In the genomic region with DNA sequence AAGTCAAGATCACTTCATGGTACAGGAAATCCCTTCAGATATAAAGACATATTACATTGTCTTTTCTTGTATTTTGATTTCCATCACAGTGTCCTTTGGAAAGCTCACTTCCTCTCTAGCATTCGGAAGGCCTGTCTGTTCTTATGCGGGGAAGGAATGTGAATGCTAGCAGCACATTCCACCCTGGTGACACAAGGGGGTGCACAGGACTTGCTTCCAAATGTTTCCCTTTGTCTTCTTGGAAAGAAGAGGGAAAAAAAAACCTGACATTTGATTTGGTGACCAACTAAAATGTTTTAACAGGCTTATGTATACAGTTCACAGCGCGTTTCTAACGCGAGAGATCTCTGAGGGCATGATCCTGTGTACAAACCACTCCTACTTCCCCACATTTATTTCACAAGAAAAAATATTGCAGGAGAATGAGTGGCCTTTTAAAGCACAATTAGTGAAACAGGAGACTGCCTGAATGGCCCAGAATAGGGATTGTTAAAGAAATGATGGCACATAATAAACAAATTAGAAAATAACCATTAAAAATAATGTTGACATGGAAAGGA, we compare ENCODE assay signal across 8 cellular contexts.
A peak's percentile ranks its signal among the peaks of the same experiment; 100 is the strongest.
DNase-seq lines count a peak whose midpoint lies in the region; ATAC-seq and TF ChIP-seq lines count a peak whose summit lies in the region.

No MANE protein-coding gene starts in this region.

- peak in 2 of 3 experiments; percentile 30 to 51 for TF ChIP-seq CTCF in ascending aorta (IDR thresholded peaks at IDR 0.05)
- peak; percentile 22 for TF ChIP-seq CTCF in thoracic aorta (IDR thresholded peaks at IDR 0.05)

- H3K27me3 ChIP-seq in ascending aorta = no peaks in the 10 kb centered on the region
- H3K27me3 ChIP-seq in iPS-15b (ENCODE audit: control insufficient read depth, insufficient read depth, low read length) = no peaks in the 10 kb centered on the region
- H3K27me3 ChIP-seq in thoracic aorta (replicated peaks; ENCODE audit: insufficient read depth) = no peaks in the 10 kb centered on the region

- ATAC-seq in thoracic aorta (ENCODE audit: insufficient number of reproducible peaks, low FRiP score, low read depth) (no peak), GM19328 (IDR thresholded peaks at IDR 0.05; ENCODE audit: unreplicated experiment) (no peak)

- H3K4me3 ChIP-seq in ascending aorta (peak overlapping the region in 1 of 2 donors; percentile 17), iPS-15b (ENCODE audit: low read depth, low read length) (no peak overlapping the region), thoracic aorta (peak overlapping the region; percentile 4)

- TF ChIP-seq POLR2A in erythroblast (IDR thresholded peaks at IDR 0.05; ENCODE audit: low read length) = no peak

- peak overlapping the region; percentile 76 for H3K9ac ChIP-seq in iPS-15b (ENCODE audit: low read depth, low read length)

- intact Hi-C loops in ascending aorta (cut with DNase I) = loop anchor here (5.0 to 10.0 kb wide), 3 partner anchors 107 to 1880 kb away; a partner anchor contains a TSS

- H3K36me3 ChIP-seq in ascending aorta (no peaks in the 10 kb centered on the region), iPS-15b (ENCODE audit: control insufficient read depth, insufficient read depth, low read length) (no peaks in the 10 kb centered on the region), thoracic aorta (no peaks in the 10 kb centered on the region)

- H3K4me1 ChIP-seq in ascending aorta (no peaks in the 10 kb centered on the region), iPS-15b (ENCODE audit: control insufficient read depth, insufficient read depth, low read length) (peaks cover 5% of the 10 kb centered on the region), thoracic aorta (ENCODE audit: control insufficient read depth in 1 of 2, low read depth in 2 of 2) (peaks cover 3 to 5% of the 10 kb centered on the region in 2 donors)

- H3K27ac ChIP-seq in ascending aorta (no peak overlapping the region), thoracic aorta (no peak overlapping the region)

- no peaks in the 10 kb centered on the region for H3K9me3 ChIP-seq in ascending aorta
- no peaks in the 10 kb centered on the region for H3K9me3 ChIP-seq in iPS-15b (ENCODE audit: control insufficient read depth, insufficient read depth, low read length)
- H3K9me3 ChIP-seq in thoracic aorta = no peaks in the 10 kb centered on the region

- DNase-seq in NCI-H345 (lab: John Stamatoyannopoulos, UW) (peak; percentile 13), NCI-H345 treated with DMSO at 0.1 percent for 48 hours (lab: John Stamatoyannopoulos, UW; ENCODE audit: unreplicated experiment) (no peak), ascending aorta (ENCODE audit: low spot score in 2 of 2) (peak in 1 of 2 donors; percentile 65), thoracic aorta (ENCODE audit: low spot score) (no peak), erythroblast (lab: John Stamatoyannopoulos, UW) (no peak), T1000 (lab: John Stamatoyannopoulos, UW) (no peak)
